ENCODE assay signal across 8 cellular contexts in genomic region chr2:222423632-222424280, GRCh38. TPM values are rescaled to one million over a fixed set of nuclear protein-coding genes. Genes with fewer than 3 reads are reported as not detected.
DNase-seq lines count a peak whose midpoint lies in the region; ATAC-seq and TF ChIP-seq lines count a peak whose summit lies in the region.

No MANE protein-coding gene starts in this region.

- TF ChIP-seq CTCF in breast epithelium (IDR thresholded peaks at IDR 0.05) (no peak), upper lobe of left lung (IDR thresholded peaks at IDR 0.05) (no peak), tibial nerve (IDR thresholded peaks at IDR 0.05) (no peak)

- H3K27ac Mint-ChIP-seq in naive thymus-derived CD4-positive, alpha-beta T cell = peak overlapping the region in 3 of 9 donors; percentile 70 to 94 (median 77)

- H3K9me3 ChIP-seq in breast epithelium (no peaks in the 10 kb centered on the region), upper lobe of left lung (no peaks in the 10 kb centered on the region), tibial nerve (no peaks in the 10 kb centered on the region)
- no peaks in the 10 kb centered on the region for H3K9me3 ChIP-seq in naive thymus-derived CD4-positive, alpha-beta T cell (ENCODE audit: control insufficient read depth in 2 of 3, low read length in 3 of 3)

- H3K27me3 Mint-ChIP-seq in naive thymus-derived CD4-positive, alpha-beta T cell = peaks cover 50 to 70% (median 67%) of the 10 kb centered on the region in 5 donors

- peaks cover 0 to 31% of the 10 kb centered on the region in 2 donors for H3K27me3 ChIP-seq in breast epithelium
- H3K27me3 ChIP-seq in naive thymus-derived CD4-positive, alpha-beta T cell (ENCODE audit: control insufficient read depth in 2 of 2, insufficient read depth in 2 of 2, low read length in 2 of 2) = no peaks in the 10 kb centered on the region
- H3K27me3 ChIP-seq in upper lobe of left lung = peaks cover 0 to 13% (median 7%) of the 10 kb centered on the region in 4 donors
- peaks cover 0 to 49% of the 10 kb centered on the region in 2 donors for H3K27me3 ChIP-seq in tibial nerve

- no peak for TF ChIP-seq POLR2A in breast epithelium (IDR thresholded peaks at IDR 0.05)
- no peak for TF ChIP-seq POLR2A in upper lobe of left lung (IDR thresholded peaks at IDR 0.05)
- no peak for TF ChIP-seq POLR2A in tibial nerve (IDR thresholded peaks at IDR 0.05)

- peak in 2 of 4 donors; percentile 44 to 97 for TF ChIP-seq EP300 in upper lobe of left lung (IDR thresholded peaks at IDR 0.05)
- TF ChIP-seq EP300 in tibial nerve (IDR thresholded peaks at IDR 0.05) = no peak

- peaks cover 0 to 4% (median 0%) of the 10 kb centered on the region in 11 donors for H3K9me3 Mint-ChIP-seq in naive thymus-derived CD4-positive, alpha-beta T cell

- H3K36me3 ChIP-seq in breast epithelium (no peaks in the 10 kb centered on the region), upper lobe of left lung (no peaks in the 10 kb centered on the region), tibial nerve (no peaks in the 10 kb centered on the region)
- H3K36me3 ChIP-seq in naive thymus-derived CD4-positive, alpha-beta T cell (ENCODE audit: control insufficient read depth in 2 of 3, insufficient read depth in 3 of 3, low read length in 3 of 3) = no peaks in the 10 kb centered on the region

- 14 to 31% methylated on average over 23 of the region's 23 CpGs for WGBS in upper lobe of left lung, 2 donors
- 14 to 21% methylated on average over 22 to 23 of the region's 23 CpGs for WGBS in tibial nerve, 2 donors

- ATAC-seq in GM18511 (IDR thresholded peaks at IDR 0.05; ENCODE audit: unreplicated experiment) = peak; percentile 29
- ATAC-seq in HG02588 (IDR thresholded peaks at IDR 0.05; ENCODE audit: unreplicated experiment) = peak; percentile 34
- peak; percentile 66 for ATAC-seq in naive thymus-derived CD4-positive, alpha-beta T cell
- ATAC-seq in upper lobe of left lung (ENCODE audit: low FRiP score in 2 of 2) = peak; percentile 15 to 28

- CTCF ChIA-PET in naive thymus-derived CD4-positive, alpha-beta T cell (lab: Charles Lee) = no interaction called here

- no peaks in the 10 kb centered on the region for H3K4me1 ChIP-seq in breast epithelium
- H3K4me1 ChIP-seq in naive thymus-derived CD4-positive, alpha-beta T cell (ENCODE audit: control insufficient read depth in 2 of 2, insufficient read depth in 2 of 2, low read length in 2 of 2) = peaks cover 0 to 5% of the 10 kb centered on the region in 2 donors
- peaks cover 3 to 30% (median 12%) of the 10 kb centered on the region in 4 donors for H3K4me1 ChIP-seq in upper lobe of left lung
- peaks cover 0 to 16% (median 5%) of the 10 kb centered on the region in 4 donors for H3K4me1 ChIP-seq in tibial nerve

- H3K36me3 Mint-ChIP-seq in naive thymus-derived CD4-positive, alpha-beta T cell = no peaks in the 10 kb centered on the region

- DNase-seq in RPMI7951 (ENCODE audit: low read depth) = peak; percentile 12
- DNase-seq in breast epithelium (ENCODE audit: low spot score in 2 of 2) = no peak
- peak in 2 of 9 donors; percentile 10 to 69 for DNase-seq in naive thymus-derived CD4-positive, alpha-beta T cell
- DNase-seq in upper lobe of left lung = peak in 1 of 2 donors; percentile 75
- no peak for DNase-seq in GDM1 (lab: John Stamatoyannopoulos, UW)
- no peak for DNase-seq in tibial nerve (ENCODE audit: low spot score in 2 of 2)

- H3K4me1 Mint-ChIP-seq in naive thymus-derived CD4-positive, alpha-beta T cell = peaks cover 7 to 43% (median 17%) of the 10 kb centered on the region in 7 donors

- POLR2A ChIA-PET in naive thymus-derived CD4-positive, alpha-beta T cell (lab: Charles Lee) = no interaction called here

- H3K27ac ChIP-seq in breast epithelium (no peak overlapping the region), upper lobe of left lung (peak overlapping the region in 3 of 4 donors; percentile 70 to 83 (median 75)), tibial nerve (peak overlapping the region in 1 of 4 donors; percentile 76)
- no peak overlapping the region for H3K27ac ChIP-seq in naive thymus-derived CD4-positive, alpha-beta T cell (ENCODE audit: low read depth, low read length)

- intact Hi-C loops in breast epithelium (cut with DNase I; ENCODE audit: low total_unique reads) = no loop called here
- intact Hi-C loops in naive thymus-derived CD4-positive, alpha-beta T cell (cut with micrococcal nuclease) = loop anchor here (2.0 to 10.0 kb wide), 4 partner anchors 105 to 233 kb away; partner anchors contain the start of gene FARSB (in 1 of the 2)

- H3K4me3 ChIP-seq in breast epithelium (peak overlapping the region in 2 of 3 donors; percentile 61 to 63), upper lobe of left lung (peak overlapping the region in 3 of 4 donors; percentile 64 to 74 (median 70)), tibial nerve (peak overlapping the region in 2 of 4 donors; percentile 38 to 50)
- peak overlapping the region; percentile 42 for H3K4me3 ChIP-seq in naive thymus-derived CD4-positive, alpha-beta T cell (ENCODE audit: low read length)

- peak overlapping the region; percentile 57 to 90 (median 76) for H3K4me3 Mint-ChIP-seq in naive thymus-derived CD4-positive, alpha-beta T cell

RNA-seq across cellular contexts. Expression of gene SGPP2, which starts 0.6 kb away (rescaled TPM):
- 0.10 TPM in 1 of 2 replicates, not detected in the other for total RNA-seq in RPMI7951 (2014; rRNA removed; shearing (Covaris generic))
- 1 to 10 TPM in 2 of 3 donors, under 1 TPM in 1; 0.32 to 8.8 (median 1.3) TPM for total RNA-seq in breast epithelium
- total RNA-seq in naive thymus-derived CD4-positive, alpha-beta T cell = 1 to 10 TPM in 2 of 5 experiments, under 1 TPM in 3; 0.37 to 5.8 (median 0.86) TPM
- under 1 TPM; 0.05 to 0.06 TPM for polyA plus RNA-seq in naive thymus-derived CD4-positive, alpha-beta T cell
- total RNA-seq in upper lobe of left lung = 10 to 100 TPM in 5 of 6 donors, 1 to 10 TPM in 1; 5.2 to 85.9 (median 21.8) TPM
- not detected for total RNA-seq in tibial nerve

Comparison
In these comparisons a context has a peak if more than half of its experiments do, and no peak if none do; other contexts are left out.
1. H3K27ac ChIP-seq: peak in upper lobe of left lung (3 of 4); none in breast epithelium (0 of 2) and naive thymus-derived CD4-positive, alpha-beta T cell (single experiment).
2. Peak in every context shown above with its lines, with median percentiles within 50 percentile points of each other: ATAC-seq.